ENCODE assay signal across 8 cellular contexts in the genomic region with DNA sequence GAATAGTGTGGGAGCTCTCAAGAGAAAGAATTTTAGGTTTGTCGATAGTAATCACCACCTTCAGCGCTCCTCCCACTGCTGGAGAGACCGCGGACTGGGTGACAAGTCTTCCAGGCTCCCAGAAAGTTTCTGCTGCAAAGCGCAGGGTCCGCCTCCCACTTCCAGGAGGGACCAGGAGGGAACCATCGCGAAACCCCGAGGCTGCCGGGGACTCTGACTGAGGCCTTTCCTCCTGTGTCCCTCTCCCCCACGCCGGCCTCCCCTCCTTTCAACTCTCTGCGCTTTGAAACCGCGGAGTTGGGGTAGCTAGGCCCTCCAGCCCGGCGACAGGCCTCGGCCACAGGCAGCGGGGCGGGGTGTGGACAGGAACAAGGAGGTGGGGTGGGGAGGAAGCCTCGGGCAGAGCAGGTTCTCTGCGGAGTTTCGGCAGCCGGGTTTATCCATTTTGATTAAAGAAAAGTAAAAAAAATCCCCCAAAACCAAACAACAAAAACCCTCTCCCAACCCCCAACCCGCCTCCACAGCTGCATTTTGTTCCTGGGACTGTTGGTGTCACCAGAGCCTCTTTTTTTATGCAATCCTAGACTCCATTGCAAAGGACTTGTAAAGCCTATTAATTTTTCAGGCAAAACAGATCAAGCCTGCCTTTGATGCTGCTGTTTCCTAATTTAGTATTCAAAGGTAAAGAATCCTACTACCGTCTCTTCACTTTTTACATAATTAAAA. TPM values are rescaled to one million over a fixed set of nuclear protein-coding genes. Genes with fewer than 3 reads are reported as not detected.
DNase-seq lines count a peak whose midpoint lies in the region; ATAC-seq and TF ChIP-seq lines count a peak whose summit lies in the region.

No MANE protein-coding gene starts in this region.

- no peaks in the 10 kb centered on the region for H3K9me3 Mint-ChIP-seq in activated naive CD4-positive, alpha-beta T cell treated with anti-CD3 and anti-CD28 coated beads, Interleukin-2, amount 50 U/mL, for 72 hours

- no peaks in the 10 kb centered on the region for H3K9me3 ChIP-seq in RWPE2 (ENCODE audit: severe bottlenecking)
- no peaks in the 10 kb centered on the region for H3K9me3 ChIP-seq in transverse colon

- TF ChIP-seq CTCF in RWPE2 (IDR thresholded peaks at IDR 0.05; ENCODE audit: poor library complexity, severe bottlenecking) (peak; percentile 16), omental fat pad (IDR thresholded peaks at IDR 0.05) (no peak), transverse colon (IDR thresholded peaks at IDR 0.05) (peak in 4 of 5 experiments; percentile 26 to 38 (median 28))

- ATAC-seq in HG03432 (IDR thresholded peaks at IDR 0.05; ENCODE audit: unreplicated experiment) (peak; percentile 71), RWPE2 (ENCODE audit: low read depth) (no peak), Right ventricle myocardium superior (ENCODE audit: poor library complexity) (peak; percentile 84), omental fat pad (ENCODE audit: low FRiP score) (peak; percentile 27)
- ATAC-seq in activated naive CD4-positive, alpha-beta T cell treated with anti-CD3 and anti-CD28 coated beads, Interleukin-2, amount 50 U/mL, for 72 hours = peak; percentile 33 to 46

- DNase-seq in NCI-H82 (lab: John Stamatoyannopoulos, UW) (peak; percentile 69), NCI-H82 treated with DMSO at 0.1 percent for 48 hours (lab: John Stamatoyannopoulos, UW; ENCODE audit: unreplicated experiment) (no peak), RWPE2 (ENCODE audit: low spot score) (no peak), Right ventricle myocardium superior (peak; percentile 74), omental fat pad (ENCODE audit: low spot score) (no peak), transverse colon (peak; percentile 37)
- DNase-seq in activated naive CD4-positive, alpha-beta T cell treated with anti-CD3 and anti-CD28 coated beads, Interleukin-2, amount 50 U/mL, for 72 hours (ENCODE audit: low spot score in 2 of 2) = peak; percentile 42 to 59

- no peak for TF ChIP-seq EP300 in transverse colon (IDR thresholded peaks at IDR 0.05; ENCODE audit: low read depth)

- TF ChIP-seq POLR2A in transverse colon (IDR thresholded peaks at IDR 0.05) = no peak

- no peaks in the 10 kb centered on the region for H3K27me3 ChIP-seq in RWPE2 (ENCODE audit: insufficient read depth, poor library complexity, severe bottlenecking)
- no peaks in the 10 kb centered on the region for H3K27me3 ChIP-seq in transverse colon

- in situ Hi-C loops in transverse colon (cut with MboI; ENCODE audit: low pct_ligation_motif_present in 1 of 4, low pct_unique_long_range_greater_than_20kb in 1 of 4, low sequenced_read_pairs in 3 of 4) = loop anchor here (10.0 to 25.0 kb wide), 6 partner anchors 254 to 856 kb away; no protein-coding TSS in a partner anchor

- H3K27ac ChIP-seq in RWPE2 (ENCODE audit: poor library complexity, severe bottlenecking) (no peak overlapping the region), transverse colon (peak overlapping the region; percentile 72 to 85 (median 78))

- H3K27ac Mint-ChIP-seq in activated naive CD4-positive, alpha-beta T cell treated with anti-CD3 and anti-CD28 coated beads, Interleukin-2, amount 50 U/mL, for 72 hours = peak overlapping the region; percentile 26 to 48

- intact Hi-C loops in Right ventricle myocardium superior (cut with DNase I) (loop anchor here (5.0 kb wide), 2 partner anchors 259 to 859 kb away; no protein-coding TSS in a partner anchor), transverse colon (cut with DNase I; ENCODE audit: low total_unique reads) (loop anchor here (5.0 kb wide), 1 partner anchor 854 kb away; no protein-coding TSS in a partner anchor)

- H3K4me3 ChIP-seq in RWPE2 (ENCODE audit: severe bottlenecking) = no peak overlapping the region
- peak overlapping the region; percentile 15 to 53 (median 33) for H3K4me3 ChIP-seq in transverse colon

- no peaks in the 10 kb centered on the region for H3K36me3 Mint-ChIP-seq in activated naive CD4-positive, alpha-beta T cell treated with anti-CD3 and anti-CD28 coated beads, Interleukin-2, amount 50 U/mL, for 72 hours

- no peaks in the 10 kb centered on the region for H3K36me3 ChIP-seq in RWPE2 (ENCODE audit: low read depth)
- H3K36me3 ChIP-seq in transverse colon = no peaks in the 10 kb centered on the region

- H3K4me1 ChIP-seq in RWPE2 (ENCODE audit: insufficient read depth, poor library complexity, severe bottlenecking) = peaks cover 4% of the 10 kb centered on the region
- peaks cover 7 to 38% (median 14%) of the 10 kb centered on the region in 4 donors for H3K4me1 ChIP-seq in transverse colon

- WGBS in transverse colon (ENCODE audit: low coverage in 1 of 2), 2 donors = 48 to 50% methylated on average over 11 to 26 of the region's 26 CpGs

RNA-seq across cellular contexts. Expression of a gene that starts 51.9 kb away (rescaled TPM):
- 10 to 100 TPM; 10.5 to 11.8 TPM for total RNA-seq in activated naive CD4-positive, alpha-beta T cell treated with anti-CD3 and anti-CD28 coated beads, Interleukin-2, amount 50 U/mL, for 72 hours
- 28.8 TPM for total RNA-seq in Right ventricle myocardium superior
- total RNA-seq in omental fat pad = 1 to 10 TPM; 2.2 to 7.7 (median 4.4) TPM
- total RNA-seq in transverse colon = 10 to 100 TPM in 3 of 4 donors, 1 to 10 TPM in 1; 2.2 to 37.0 (median 20.5) TPM

Comparison
In these comparisons a context has a peak if more than half of its experiments do, and no peak if none do; other contexts are left out.
1. DNase-seq: peak in NCI-H82 (single experiment), activated naive CD4-positive, alpha-beta T cell treated with anti-CD3 and anti-CD28 coated beads, Interleukin-2, amount 50 U/mL, for 72 hours (2 of 2), Right ventricle myocardium superior (single experiment) and transverse colon (single experiment); none in NCI-H82 treated with DMSO at 0.1 percent for 48 hours (single experiment), RWPE2 (single experiment) and omental fat pad (single experiment).
2. CTCF ChIP-seq: peak in RWPE2 (single experiment) and transverse colon (4 of 5); none in omental fat pad (0 of 3).